Comparison of ENCODE assay signal across 10 cellular contexts in the genomic region with DNA sequence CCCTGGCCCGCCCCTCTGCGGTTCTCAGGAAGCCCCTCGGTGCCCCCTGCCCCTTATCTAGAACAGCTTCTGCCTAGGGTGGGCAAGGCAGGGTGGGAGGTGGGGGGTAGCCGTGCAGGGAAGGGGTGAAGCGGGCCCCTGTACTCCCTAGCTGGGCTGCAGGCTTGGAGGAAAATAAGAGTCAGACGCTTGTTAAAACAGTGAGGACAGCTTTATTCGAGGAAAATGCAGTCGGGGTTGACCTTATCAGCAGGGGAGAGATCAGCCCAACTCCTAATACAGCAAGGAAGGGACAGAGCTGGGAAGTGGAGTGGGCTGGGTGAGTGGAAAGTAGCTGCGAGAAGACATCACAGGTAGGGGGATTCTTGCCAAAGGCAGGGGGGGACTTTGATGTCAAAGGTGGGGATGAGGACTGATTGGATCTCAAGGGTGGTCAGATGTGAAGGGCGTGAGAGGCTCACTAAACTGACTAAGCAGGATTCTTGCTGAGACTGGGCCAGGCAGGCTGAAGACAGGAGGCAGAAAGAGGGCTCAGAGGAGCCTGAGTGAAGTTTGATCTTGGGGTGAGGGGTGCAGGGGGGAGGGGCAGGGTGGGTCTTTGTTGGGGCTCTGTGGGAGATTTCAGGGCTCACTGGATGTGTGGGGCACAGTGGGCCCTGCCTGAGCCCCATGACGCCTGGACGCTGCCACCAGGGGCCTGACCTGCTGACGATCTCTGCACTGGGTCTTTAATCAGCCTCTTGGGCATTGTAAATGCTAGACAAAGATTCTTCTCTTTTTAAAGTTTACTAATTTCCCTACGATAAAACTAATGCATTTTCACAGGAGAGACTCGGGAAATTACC. TPM values are rescaled to one million over a fixed set of nuclear protein-coding genes. Genes with fewer than 3 reads are reported as not detected.
DNase-seq lines count a peak whose midpoint lies in the region; ATAC-seq, FAIRE-seq and TF ChIP-seq lines count a peak whose summit lies in the region.
"Had no signal": no experiment of that assay in that cellular context is flagged by ENCODE, and none has a peak within 500 bp of the region (broad histone marks: within the 10 kb centered on the region; RNA-seq: fewer than 3 reads in every experiment).

No MANE protein-coding gene starts in this region.

- no peak for TF ChIP-seq POLR2A in lower leg skin (IDR thresholded peaks at IDR 0.05)

- intact Hi-C loops in lower leg skin (cut with DNase I; ENCODE audit: low total_unique reads): no loop called here

- H3K4me3 ChIP-seq in fibroblast of villous mesenchyme (ENCODE audit: low read depth, low read length) (no peak overlapping the region), lower leg skin (ENCODE audit: low read depth, poor library complexity, severe bottlenecking) (no peak overlapping the region)
- H3K4me3 ChIP-seq: breast epithelium, MG63 had no signal

- WGBS in lower leg skin, 2 donors: 72 to 76% methylated on average over 15 of the region's 15 CpGs

- no peak for FAIRE-seq in D721Med (lab: Jason Lieb, UNC)

- TF ChIP-seq CTCF in fibroblast of villous mesenchyme (IDR thresholded peaks at IDR 0.05; ENCODE audit: insufficient read depth, low read depth, low read length) (no peak), D721Med (IDR thresholded peaks at IDR 0.05; ENCODE audit: insufficient read depth, missing control alignments) (no peak), lower leg skin (IDR thresholded peaks at IDR 0.05) (no peak)

- DNase-seq in DMS 273 (lab: John Stamatoyannopoulos, UW; ENCODE audit: unreplicated experiment) (peak; percentile 73), DMS 273 treated with DMSO at 0.1 percent for 48 hours (lab: John Stamatoyannopoulos, UW) (no peak), UCSD-AML1 (lab: John Stamatoyannopoulos, UW; ENCODE audit: unreplicated experiment) (peak; percentile 82), fibroblast of villous mesenchyme (ENCODE audit: low read depth) (peak; percentile 45), D721Med (ENCODE audit: insufficient read length, low spot score) (no peak), lower leg skin (ENCODE audit: low spot score in 2 of 2) (no peak)
- DNase-seq in stimulated activated CD4-positive, alpha-beta T cell treated with anti-CD3 and anti-CD28 coated beads, Interleukin-4, amount 100 ng/mL, for 1 hour: peak; percentile 18
- DNase-seq: MG63 had no signal

- no peak for ATAC-seq in HG02588 (IDR thresholded peaks at IDR 0.05; ENCODE audit: unreplicated experiment)

RNA-seq across cellular contexts. Expression of gene HPCAL1, which starts 29.9 kb away (rescaled TPM):
- total RNA-seq in fibroblast of villous mesenchyme (51.5 and 60.0 TPM in 2 replicates), lower leg skin (10 to 100 TPM; 26.4 to 45.7 (median 36.9) TPM)

Comparison
In these comparisons a context has a peak if more than half of its experiments do, and no peak if none do; other contexts are left out.
1. DNase-seq: peak in DMS 273 (single experiment), UCSD-AML1 (single experiment), fibroblast of villous mesenchyme (single experiment) and stimulated activated CD4-positive, alpha-beta T cell treated with anti-CD3 and anti-CD28 coated beads, Interleukin-4, amount 100 ng/mL, for 1 hour (single experiment); none in DMS 273 treated with DMSO at 0.1 percent for 48 hours (single experiment), D721Med (single experiment) and lower leg skin (0 of 2).